8 cellular contexts compared by ENCODE assay signal in the genomic region with DNA sequence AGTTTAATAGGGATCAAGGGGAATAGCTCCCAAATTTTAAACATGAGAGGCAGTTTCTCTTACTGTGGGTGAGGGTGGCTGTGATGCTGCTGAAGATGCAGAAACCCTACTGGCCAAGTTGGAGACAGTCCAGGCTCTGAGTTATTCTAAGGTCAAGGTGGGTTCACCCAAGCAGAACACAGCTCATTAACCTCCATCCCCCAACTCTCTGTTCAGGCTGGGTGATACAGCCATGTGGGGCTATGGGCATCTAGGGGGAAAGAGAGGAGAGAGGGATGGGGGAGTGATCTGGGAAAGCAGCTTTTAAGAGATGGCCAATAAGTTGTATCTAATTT. TPM values are rescaled to one million over a fixed set of nuclear protein-coding genes. Genes with fewer than 3 reads are reported as not detected.
A peak's percentile ranks its signal among the peaks of the same experiment; 100 is the strongest.
DNase-seq lines count a peak whose midpoint lies in the region; ATAC-seq and TF ChIP-seq lines count a peak whose summit lies in the region.

No MANE protein-coding gene starts in this region.

- intact Hi-C loops in activated CD4-positive, alpha-beta memory T cell treated with anti-CD3 and anti-CD28 coated beads for 36 hours (cut with micrococcal nuclease), result no loop called here

- peak overlapping the region; percentile 56 for H3K4me3 Mint-ChIP-seq in osteocyte (ENCODE audit: unreplicated experiment)
- no peak overlapping the region for H3K4me3 Mint-ChIP-seq in activated CD4-positive, alpha-beta memory T cell treated with anti-CD3 and anti-CD28 coated beads for 36 hours

- H3K36me3 ChIP-seq in RWPE2 (ENCODE audit: low read depth), result no peaks in the 10 kb centered on the region

- H3K27me3 Mint-ChIP-seq in osteocyte (ENCODE audit: unreplicated experiment), result no peaks in the 10 kb centered on the region
- no peaks in the 10 kb centered on the region for H3K27me3 Mint-ChIP-seq in activated CD4-positive, alpha-beta memory T cell treated with anti-CD3 and anti-CD28 coated beads for 36 hours

- H3K27me3 ChIP-seq in RWPE2 (ENCODE audit: insufficient read depth, poor library complexity, severe bottlenecking), result no peaks in the 10 kb centered on the region

- no peak for DNase-seq in RWPE2 (ENCODE audit: low spot score)
- DNase-seq in osteocyte (ENCODE audit: extremely low spot score, unreplicated experiment), result no peak
- DNase-seq in NK-92 (lab: John Stamatoyannopoulos, UW; ENCODE audit: unreplicated experiment), result no peak
- no peak for DNase-seq in NCI-H446 treated with DMSO at 0.1 percent for 48 hours (lab: John Stamatoyannopoulos, UW)
- no peak for DNase-seq in activated CD4-positive, alpha-beta memory T cell treated with anti-CD3 and anti-CD28 coated beads for 36 hours
- no peak for DNase-seq in AG08395 (ENCODE audit: low spot score)

- no peaks in the 10 kb centered on the region for H3K36me3 Mint-ChIP-seq in osteocyte (ENCODE audit: unreplicated experiment)
- no peaks in the 10 kb centered on the region for H3K36me3 Mint-ChIP-seq in activated CD4-positive, alpha-beta memory T cell treated with anti-CD3 and anti-CD28 coated beads for 36 hours

- no peaks in the 10 kb centered on the region for H3K9me3 ChIP-seq in RWPE2 (ENCODE audit: severe bottlenecking)

- POLR2A ChIA-PET in activated CD4-positive, alpha-beta memory T cell treated with anti-CD3 and anti-CD28 coated beads for 36 hours (lab: Charles Lee), result no interaction called here

- no peaks in the 10 kb centered on the region for H3K9me3 Mint-ChIP-seq in osteocyte (ENCODE audit: unreplicated experiment)
- H3K9me3 Mint-ChIP-seq in activated CD4-positive, alpha-beta memory T cell treated with anti-CD3 and anti-CD28 coated beads for 36 hours, result no peaks in the 10 kb centered on the region

- H3K4me3 ChIP-seq in RWPE2 (ENCODE audit: severe bottlenecking), result no peak overlapping the region

- TF ChIP-seq CTCF in RWPE2 (IDR thresholded peaks at IDR 0.05; ENCODE audit: poor library complexity, severe bottlenecking) (no peak), osteocyte (IDR thresholded peaks at IDR 0.05) (no peak)

- CTCF ChIA-PET in activated CD4-positive, alpha-beta memory T cell treated with anti-CD3 and anti-CD28 coated beads for 36 hours (lab: Charles Lee), result interaction anchor here (0.6 to 1.6 kb wide), 4 partner anchors 20 to 179 kb away, joined by 3 to 8 read pairs (median 4); no protein-coding TSS in a partner anchor

- H3K4me1 ChIP-seq in RWPE2 (ENCODE audit: insufficient read depth, poor library complexity, severe bottlenecking), result peaks cover 23% of the 10 kb centered on the region

- H3K4me1 Mint-ChIP-seq in osteocyte (ENCODE audit: unreplicated experiment), result peaks cover 50% of the 10 kb centered on the region
- H3K4me1 Mint-ChIP-seq in activated CD4-positive, alpha-beta memory T cell treated with anti-CD3 and anti-CD28 coated beads for 36 hours (ENCODE audit: low read depth), result peaks cover 13% of the 10 kb centered on the region

- peak overlapping the region; percentile 12 for H3K27ac ChIP-seq in RWPE2 (ENCODE audit: poor library complexity, severe bottlenecking)

- ATAC-seq in GM18861 (IDR thresholded peaks at IDR 0.05; ENCODE audit: unreplicated experiment) (peak; percentile 80), HG02763 (IDR thresholded peaks at IDR 0.05; ENCODE audit: unreplicated experiment) (peak; percentile 65), RWPE2 (ENCODE audit: low read depth) (no peak; the same call in 2 of the 3 replicates)

- H3K27ac Mint-ChIP-seq in osteocyte (ENCODE audit: unreplicated experiment), result peak overlapping the region; percentile 95
- no peak overlapping the region for H3K27ac Mint-ChIP-seq in activated CD4-positive, alpha-beta memory T cell treated with anti-CD3 and anti-CD28 coated beads for 36 hours

RNA-seq across cellular contexts. Expression of a gene that starts 18.9 kb away (rescaled TPM):
- 320 and 339 TPM in 2 replicates for total RNA-seq in osteocyte
- 1 to 10 TPM; 2.4 to 2.6 TPM for total RNA-seq in activated CD4-positive, alpha-beta memory T cell treated with anti-CD3 and anti-CD28 coated beads for 36 hours

Comparison
In these comparisons a context has a peak if more than half of its experiments do, and no peak if none do; other contexts are left out.
1. RNA of a gene that starts 18.9 kb away (total RNA-seq): 320 to 339 TPM in osteocyte; 2.4 to 2.6 TPM in activated CD4-positive, alpha-beta memory T cell treated with anti-CD3 and anti-CD28 coated beads for 36 hours; every median in the first group is over 10 times any median in the second.